1 cellular context compared by ENCODE assay signal in the genomic region with DNA sequence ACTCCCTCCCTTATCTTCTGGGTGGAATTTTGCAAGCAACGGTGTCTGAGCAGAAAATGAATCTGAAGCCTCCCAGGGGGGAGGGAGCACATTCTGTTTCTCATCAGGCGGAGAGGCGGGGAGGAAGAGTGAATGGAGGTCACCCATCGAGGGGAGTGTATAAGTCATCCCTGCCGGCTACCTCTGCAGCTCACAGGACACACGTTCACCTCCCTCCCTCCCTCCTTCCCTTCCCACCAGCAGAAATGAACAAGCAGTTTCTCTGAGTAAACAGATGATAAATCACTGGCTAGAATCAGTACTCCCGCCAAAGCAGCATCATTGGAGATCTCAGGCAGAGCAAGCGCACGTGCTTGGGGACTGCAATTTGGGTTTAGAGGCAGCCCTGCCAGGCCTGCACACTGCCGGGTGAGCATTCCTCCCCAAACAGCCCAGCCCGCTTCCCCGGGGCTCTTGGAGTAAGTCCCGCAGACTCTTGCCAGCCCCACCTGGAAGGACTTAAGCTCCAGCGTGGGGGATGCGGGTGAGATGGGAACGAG.
TF ChIP-seq lines count a peak whose summit lies in the region.

No MANE protein-coding gene starts in this region.

TF ChIP-seq in HEK293, 187 proteins besides CTCF, POLR2A, EP300 and RAD21 (continued from another document):
- TF ChIP-seq, protein P1, sequence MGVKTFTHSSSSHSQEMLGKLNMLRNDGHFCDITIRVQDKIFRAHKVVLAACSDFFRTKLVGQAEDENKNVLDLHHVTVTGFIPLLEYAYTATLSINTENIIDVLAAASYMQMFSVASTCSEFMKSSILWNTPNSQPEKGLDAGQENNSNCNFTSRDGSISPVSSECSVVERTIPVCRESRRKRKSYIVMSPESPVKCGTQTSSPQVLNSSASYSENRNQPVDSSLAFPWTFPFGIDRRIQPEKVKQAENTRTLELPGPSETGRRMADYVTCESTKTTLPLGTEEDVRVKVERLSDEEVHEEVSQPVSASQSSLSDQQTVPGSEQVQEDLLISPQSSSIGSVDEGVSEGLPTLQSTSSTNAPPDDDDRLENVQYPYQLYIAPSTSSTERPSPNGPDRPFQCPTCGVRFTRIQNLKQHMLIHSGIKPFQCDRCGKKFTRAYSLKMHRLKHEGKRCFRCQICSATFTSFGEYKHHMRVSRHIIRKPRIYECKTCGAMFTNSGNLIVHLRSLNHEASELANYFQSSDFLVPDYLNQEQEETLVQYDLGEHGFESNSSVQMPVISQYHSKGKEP (tag by site-specific recombination; IDR thresholded peaks at IDR 0.05) = 0 out of 2 replicates have a peak, but pooled peaks have one; percentile 29
